ENCODE assay signal across 2 cellular contexts in the genomic region with DNA sequence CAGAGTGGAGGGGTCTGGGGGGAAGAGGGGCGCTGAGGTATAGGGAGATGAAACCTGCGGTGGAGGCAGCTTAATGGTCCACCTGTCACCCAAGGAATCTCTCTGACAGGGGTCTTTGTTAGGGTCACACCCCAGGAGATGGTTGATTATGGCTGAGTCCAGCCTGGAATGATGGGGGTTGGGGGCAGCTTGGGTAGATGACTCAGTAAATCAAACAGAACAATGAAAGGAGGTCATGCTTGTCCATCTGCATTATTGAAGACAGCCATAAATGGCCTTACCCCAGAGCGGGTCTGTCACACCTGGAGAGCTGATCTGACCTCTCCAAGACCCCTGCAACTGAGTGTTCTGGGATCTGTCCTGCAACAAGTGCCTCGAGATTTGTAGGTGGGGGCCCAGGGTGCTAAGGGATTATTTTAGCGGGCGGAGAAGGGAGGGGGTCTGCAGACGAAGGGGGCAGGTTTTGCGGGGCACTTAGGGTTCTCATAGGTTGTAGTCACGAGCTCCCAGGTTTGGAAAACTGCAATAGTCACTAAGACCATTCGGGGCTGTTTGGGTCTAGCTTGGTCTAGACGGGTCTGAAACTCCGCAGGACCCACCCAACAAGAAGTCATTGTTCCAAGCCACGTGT.
TF ChIP-seq lines count a peak whose summit lies in the region.

No MANE protein-coding gene starts in this region.

TF ChIP-seq in SK-N-SH, 30 proteins besides CTCF, POLR2A, EP300 and RAD21 (continued from another document):
- TF ChIP-seq, protein P1, sequence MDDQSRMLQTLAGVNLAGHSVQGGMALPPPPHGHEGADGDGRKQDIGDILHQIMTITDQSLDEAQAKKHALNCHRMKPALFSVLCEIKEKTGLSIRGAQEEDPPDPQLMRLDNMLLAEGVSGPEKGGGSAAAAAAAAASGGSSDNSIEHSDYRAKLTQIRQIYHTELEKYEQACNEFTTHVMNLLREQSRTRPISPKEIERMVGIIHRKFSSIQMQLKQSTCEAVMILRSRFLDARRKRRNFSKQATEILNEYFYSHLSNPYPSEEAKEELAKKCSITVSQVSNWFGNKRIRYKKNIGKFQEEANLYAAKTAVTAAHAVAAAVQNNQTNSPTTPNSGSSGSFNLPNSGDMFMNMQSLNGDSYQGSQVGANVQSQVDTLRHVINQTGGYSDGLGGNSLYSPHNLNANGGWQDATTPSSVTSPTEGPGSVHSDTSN (IDR thresholded peaks at IDR 0.05): no peak
- TF ChIP-seq, protein P2, sequence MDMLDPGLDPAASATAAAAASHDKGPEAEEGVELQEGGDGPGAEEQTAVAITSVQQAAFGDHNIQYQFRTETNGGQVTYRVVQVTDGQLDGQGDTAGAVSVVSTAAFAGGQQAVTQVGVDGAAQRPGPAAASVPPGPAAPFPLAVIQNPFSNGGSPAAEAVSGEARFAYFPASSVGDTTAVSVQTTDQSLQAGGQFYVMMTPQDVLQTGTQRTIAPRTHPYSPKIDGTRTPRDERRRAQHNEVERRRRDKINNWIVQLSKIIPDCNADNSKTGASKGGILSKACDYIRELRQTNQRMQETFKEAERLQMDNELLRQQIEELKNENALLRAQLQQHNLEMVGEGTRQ (IDR thresholded peaks at IDR 0.05; ENCODE audit: borderline replicate concordance, low read depth, low read length): no peak

TF ChIP-seq in SK-N-SH treated with all-trans-retinoic acid at 6 μM for 48 hours, 23 proteins besides CTCF, POLR2A, EP300 and RAD21 (continued from another document):
- TF ChIP-seq, protein P3, sequence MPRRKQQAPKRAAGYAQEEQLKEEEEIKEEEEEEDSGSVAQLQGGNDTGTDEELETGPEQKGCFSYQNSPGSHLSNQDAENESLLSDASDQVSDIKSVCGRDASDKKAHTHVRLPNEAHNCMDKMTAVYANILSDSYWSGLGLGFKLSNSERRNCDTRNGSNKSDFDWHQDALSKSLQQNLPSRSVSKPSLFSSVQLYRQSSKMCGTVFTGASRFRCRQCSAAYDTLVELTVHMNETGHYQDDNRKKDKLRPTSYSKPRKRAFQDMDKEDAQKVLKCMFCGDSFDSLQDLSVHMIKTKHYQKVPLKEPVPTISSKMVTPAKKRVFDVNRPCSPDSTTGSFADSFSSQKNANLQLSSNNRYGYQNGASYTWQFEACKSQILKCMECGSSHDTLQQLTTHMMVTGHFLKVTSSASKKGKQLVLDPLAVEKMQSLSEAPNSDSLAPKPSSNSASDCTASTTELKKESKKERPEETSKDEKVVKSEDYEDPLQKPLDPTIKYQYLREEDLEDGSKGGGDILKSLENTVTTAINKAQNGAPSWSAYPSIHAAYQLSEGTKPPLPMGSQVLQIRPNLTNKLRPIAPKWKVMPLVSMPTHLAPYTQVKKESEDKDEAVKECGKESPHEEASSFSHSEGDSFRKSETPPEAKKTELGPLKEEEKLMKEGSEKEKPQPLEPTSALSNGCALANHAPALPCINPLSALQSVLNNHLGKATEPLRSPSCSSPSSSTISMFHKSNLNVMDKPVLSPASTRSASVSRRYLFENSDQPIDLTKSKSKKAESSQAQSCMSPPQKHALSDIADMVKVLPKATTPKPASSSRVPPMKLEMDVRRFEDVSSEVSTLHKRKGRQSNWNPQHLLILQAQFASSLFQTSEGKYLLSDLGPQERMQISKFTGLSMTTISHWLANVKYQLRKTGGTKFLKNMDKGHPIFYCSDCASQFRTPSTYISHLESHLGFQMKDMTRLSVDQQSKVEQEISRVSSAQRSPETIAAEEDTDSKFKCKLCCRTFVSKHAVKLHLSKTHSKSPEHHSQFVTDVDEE (CRISPR knock-in tag; IDR thresholded peaks at IDR 0.05): no peak
- TF ChIP-seq PPARA (CRISPR knock-in tag; IDR thresholded peaks at IDR 0.05; ENCODE audit: borderline replicate concordance) (no peak), SNAI2 (CRISPR knock-in tag; IDR thresholded peaks at IDR 0.05) (no peak), ZNF8 (CRISPR knock-in tag; IDR thresholded peaks at IDR 0.05) (no peak), TOX (CRISPR knock-in tag; IDR thresholded peaks at IDR 0.05; ENCODE audit: borderline replicate concordance) (no peak)
- TF ChIP-seq, protein P4, sequence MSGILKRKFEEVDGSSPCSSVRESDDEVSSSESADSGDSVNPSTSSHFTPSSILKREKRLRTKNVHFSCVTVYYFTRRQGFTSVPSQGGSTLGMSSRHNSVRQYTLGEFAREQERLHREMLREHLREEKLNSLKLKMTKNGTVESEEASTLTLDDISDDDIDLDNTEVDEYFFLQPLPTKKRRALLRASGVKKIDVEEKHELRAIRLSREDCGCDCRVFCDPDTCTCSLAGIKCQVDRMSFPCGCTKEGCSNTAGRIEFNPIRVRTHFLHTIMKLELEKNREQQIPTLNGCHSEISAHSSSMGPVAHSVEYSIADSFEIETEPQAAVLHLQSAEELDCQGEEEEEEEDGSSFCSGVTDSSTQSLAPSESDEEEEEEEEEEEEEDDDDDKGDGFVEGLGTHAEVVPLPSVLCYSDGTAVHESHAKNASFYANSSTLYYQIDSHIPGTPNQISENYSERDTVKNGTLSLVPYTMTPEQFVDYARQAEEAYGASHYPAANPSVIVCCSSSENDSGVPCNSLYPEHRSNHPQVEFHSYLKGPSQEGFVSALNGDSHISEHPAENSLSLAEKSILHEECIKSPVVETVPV (CRISPR knock-in tag; IDR thresholded peaks at IDR 0.05): no peak
- TF ChIP-seq, protein P5, sequence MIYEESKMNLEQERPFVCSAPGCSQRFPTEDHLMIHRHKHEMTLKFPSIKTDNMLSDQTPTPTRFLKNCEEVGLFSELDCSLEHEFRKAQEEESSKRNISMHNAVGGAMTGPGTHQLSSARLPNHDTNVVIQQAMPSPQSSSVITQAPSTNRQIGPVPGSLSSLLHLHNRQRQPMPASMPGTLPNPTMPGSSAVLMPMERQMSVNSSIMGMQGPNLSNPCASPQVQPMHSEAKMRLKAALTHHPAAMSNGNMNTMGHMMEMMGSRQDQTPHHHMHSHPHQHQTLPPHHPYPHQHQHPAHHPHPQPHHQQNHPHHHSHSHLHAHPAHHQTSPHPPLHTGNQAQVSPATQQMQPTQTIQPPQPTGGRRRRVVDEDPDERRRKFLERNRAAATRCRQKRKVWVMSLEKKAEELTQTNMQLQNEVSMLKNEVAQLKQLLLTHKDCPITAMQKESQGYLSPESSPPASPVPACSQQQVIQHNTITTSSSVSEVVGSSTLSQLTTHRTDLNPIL (CRISPR knock-in tag; IDR thresholded peaks at IDR 0.05; ENCODE audit: low read depth): no peak
